In the genomic region with DNA sequence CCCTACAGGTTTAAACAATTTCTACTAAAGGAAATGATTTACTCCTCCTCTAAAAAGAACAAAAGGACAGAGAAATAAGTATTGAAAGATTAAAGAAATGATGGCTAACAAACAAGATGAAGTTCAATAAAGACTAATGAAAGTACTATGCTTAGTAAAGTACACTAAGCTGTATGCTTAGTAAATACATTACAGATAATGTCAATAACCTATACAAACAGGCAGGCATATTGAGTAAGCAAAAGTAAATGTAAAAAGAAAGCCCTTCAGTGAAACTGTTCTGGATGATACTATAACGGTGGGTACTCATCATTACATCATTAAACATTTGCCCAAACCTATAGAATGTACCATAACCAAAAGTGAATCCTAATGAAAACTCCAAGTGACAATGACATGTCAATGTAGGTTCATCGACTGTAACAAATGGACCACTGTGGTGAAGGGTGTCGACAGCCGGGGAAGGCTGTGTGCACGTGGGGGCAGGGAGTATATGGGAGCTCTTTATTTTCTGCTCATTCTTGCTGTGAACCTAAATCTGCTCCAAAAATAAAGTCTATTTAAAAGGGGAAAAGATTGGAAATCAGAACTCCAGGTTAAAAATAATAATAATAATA, we compare ENCODE assay signal across 22 cellular contexts.
"Had no signal": no experiment of that assay in that cellular context is flagged by ENCODE, and none has a peak within 500 bp of the region (broad histone marks: within the 10 kb centered on the region; RNA-seq: fewer than 3 reads in every experiment).

No MANE protein-coding gene starts in this region.

- H3K27ac Mint-ChIP-seq: activated CD4-positive, alpha-beta memory T cell treated with anti-CD3 and anti-CD28 coated beads, Interleukin-2, amount 10 ng/mL, durations not matched to agents 7 days and 5 days; activated naive CD8-positive, alpha-beta T cell treated with anti-CD3 and anti-CD28 coated beads, Interleukin-2, amount 10 ng/mL, durations not matched to agents 7 days and 5 days; activated T-helper 17 cell treated with anti-CD3 and anti-CD28 coated beads, Interleukin-2, amount 50 U/mL, for 72 hours; naive thymus-derived CD4-positive, alpha-beta T cell had no signal

- H3K4me3 ChIP-seq: body of pancreas, esophagus squamous epithelium, heart right ventricle, mucosa of descending colon, prostate gland, right atrium auricular region had no signal

- H3K27me3 ChIP-seq: body of pancreas, esophagus squamous epithelium, heart right ventricle, right atrium auricular region had no signal

- H3K9me3 Mint-ChIP-seq: activated CD4-positive, alpha-beta memory T cell treated with anti-CD3 and anti-CD28 coated beads, Interleukin-2, amount 10 ng/mL, durations not matched to agents 7 days and 5 days; activated naive CD8-positive, alpha-beta T cell treated with anti-CD3 and anti-CD28 coated beads, Interleukin-2, amount 10 ng/mL, durations not matched to agents 7 days and 5 days; activated T-helper 17 cell treated with anti-CD3 and anti-CD28 coated beads, Interleukin-2, amount 50 U/mL, for 72 hours; naive thymus-derived CD4-positive, alpha-beta T cell had no signal

- DNase-seq: activated CD4-positive, alpha-beta memory T cell treated with anti-CD3 and anti-CD28 coated beads, Interleukin-2, amount 10 ng/mL, durations not matched to agents 7 days and 5 days; activated CD4-positive, alpha-beta T cell treated with anti-CD3 and anti-CD28 coated beads for 4 hours; activated naive CD4-positive, alpha-beta T cell treated with Interleukin-2 at 50 U/mL for 16 hours; activated naive CD8-positive, alpha-beta T cell treated with anti-CD3 and anti-CD28 coated beads, Interleukin-2, amount 10 ng/mL, durations not matched to agents 7 days and 5 days; activated T-cell treated with anti-CD3 and anti-CD28 coated beads, Interleukin-2, amount 50 U/mL, for 1 hour; body of pancreas; dermis blood vessel endothelial cell; effector memory CD4-positive, alpha-beta T cell; esophagus squamous epithelium; heart right ventricle; kidney glomerular epithelial cell; left ventricle myocardium superior; mesenchymal stem cell; mucosa of descending colon; naive thymus-derived CD4-positive, alpha-beta T cell; stimulated activated CD4-positive, alpha-beta T cell treated with anti-CD3 and anti-CD28 coated beads, Interleukin-2, amount 100 ng/mL, for 24 hours; stimulated activated naive CD8-positive, alpha-beta T cell treated with anti-CD3 and anti-CD28 coated beads, Interleukin-15, Interleukin-2, amounts not matched to agents 100 U/mL and 50 U/mL, for 24 hours; trophoblast cell had no signal

- H3K36me3 Mint-ChIP-seq: activated naive CD8-positive, alpha-beta T cell treated with anti-CD3 and anti-CD28 coated beads, Interleukin-2, amount 10 ng/mL, durations not matched to agents 7 days and 5 days; naive thymus-derived CD4-positive, alpha-beta T cell had no signal

- ATAC-seq: activated T-helper 17 cell treated with anti-CD3 and anti-CD28 coated beads, Interleukin-2, amount 50 U/mL, for 72 hours; body of pancreas; heart right ventricle; left ventricle myocardium superior; mucosa of descending colon; naive thymus-derived CD4-positive, alpha-beta T cell; stimulated activated naive CD8-positive, alpha-beta T cell treated with anti-CD3 and anti-CD28 coated beads, Interleukin-15, Interleukin-2, amounts not matched to agents 100 U/mL and 50 U/mL, for 24 hours had no signal

- H3K4me1 ChIP-seq: body of pancreas, prostate gland had no signal

- FAIRE-seq: endothelial cell of umbilical vein had no signal

- H3K27ac ChIP-seq: body of pancreas, esophagus squamous epithelium, prostate gland, right atrium auricular region had no signal

- H3K9me3 ChIP-seq: body of pancreas, esophagus squamous epithelium, heart right ventricle, mucosa of descending colon, prostate gland, right atrium auricular region had no signal

- H3K27me3 Mint-ChIP-seq: activated T-helper 17 cell treated with anti-CD3 and anti-CD28 coated beads, Interleukin-2, amount 50 U/mL, for 72 hours had no signal

- H3K4me3 Mint-ChIP-seq: activated CD4-positive, alpha-beta memory T cell treated with anti-CD3 and anti-CD28 coated beads, Interleukin-2, amount 10 ng/mL, durations not matched to agents 7 days and 5 days; activated naive CD8-positive, alpha-beta T cell treated with anti-CD3 and anti-CD28 coated beads, Interleukin-2, amount 10 ng/mL, durations not matched to agents 7 days and 5 days; activated T-helper 17 cell treated with anti-CD3 and anti-CD28 coated beads, Interleukin-2, amount 50 U/mL, for 72 hours; naive thymus-derived CD4-positive, alpha-beta T cell had no signal

- H3K36me3 ChIP-seq: esophagus squamous epithelium, heart right ventricle, prostate gland, right atrium auricular region had no signal
